ENCODE assay signal across 17 cellular contexts in genomic region chr1:33056426-33056825, GRCh38. TPM values are rescaled to one million over a fixed set of nuclear protein-coding genes. Genes with fewer than 3 reads are reported as not detected.
A peak's percentile ranks its signal among the peaks of the same experiment; 100 is the strongest.
DNase-seq lines count a peak whose midpoint lies in the region; ATAC-seq and TF ChIP-seq lines count a peak whose summit lies in the region.
"Had no signal": no experiment of that assay in that cellular context is flagged by ENCODE, and none has a peak within 500 bp of the region (broad histone marks: within the 10 kb centered on the region; RNA-seq: fewer than 3 reads in every experiment).

No MANE protein-coding gene starts in this region.

- H3K36me3 ChIP-seq in gastrocnemius medialis = no peaks in the 10 kb centered on the region
- H3K36me3 ChIP-seq: MG63, SJCRH30 had no signal

- intact Hi-C loops in gastrocnemius medialis (cut with DNase I; ENCODE audit: low total_unique reads) = no loop called here

- peaks cover 0 to 14% of the 10 kb centered on the region in 2 donors for H3K4me1 ChIP-seq in gastrocnemius medialis

- no peaks in the 10 kb centered on the region for H3K27me3 ChIP-seq in gastrocnemius medialis
- H3K27me3 ChIP-seq: SJCRH30 had no signal

- in situ Hi-C loops in G401 (cut with HindIII; ENCODE audit: low sequenced_read_pairs) = no loop called here
- in situ Hi-C loops in gastrocnemius medialis (cut with MboI; ENCODE audit: low sequenced_read_pairs in 4 of 4) = loop anchor here in 1 of 4 donors (10.0 kb wide), 1 partner anchor 122 kb away; no protein-coding TSS in a partner anchor
- in situ Hi-C loops in GM13976 (cut with MboI; ENCODE audit: low sequenced_read_pairs, unreplicated experiment) = no loop called here

- DNase-seq in G401 (ENCODE audit: low spot score) (peak; percentile 60), NCI-H1092 (lab: John Stamatoyannopoulos, UW) (peak; percentile 51), NCI-H345 treated with DMSO at 0.1 percent for 48 hours (lab: John Stamatoyannopoulos, UW; ENCODE audit: unreplicated experiment) (peak; percentile 53), gastrocnemius medialis (no peak), GM13976 (ENCODE audit: low spot score) (no peak), foreskin melanocyte (no peak), NCI-H2227 (lab: John Stamatoyannopoulos, UW; ENCODE audit: unreplicated experiment) (no peak)
- DNase-seq: ACHN, DMS79 treated with DMSO at 0.1 percent for 48 hours, Kasumi-1, MG63, NCI-H1048, NCI-H146, NCI-H2081 treated with DMSO at 0.1 percent for 48 hours, SJCRH30 had no signal

- ATAC-seq in gastrocnemius medialis = no peak

- no peak overlapping the region for H3K4me3 ChIP-seq in gastrocnemius medialis
- H3K4me3 ChIP-seq: MG63, PC-9, SJCRH30 had no signal

- H3K27ac ChIP-seq in gastrocnemius medialis = peak overlapping the region in 3 of 4 donors; percentile 83 to 85 (median 83)
- H3K27ac ChIP-seq: PC-9, SJCRH30 had no signal

- TF ChIP-seq POLR2A in gastrocnemius medialis (IDR thresholded peaks at IDR 0.05) = no peak

- TF ChIP-seq CTCF in gastrocnemius medialis (IDR thresholded peaks at IDR 0.05 in 4 of 5, conservative IDR thresholded peaks at IDR 0.05 in 1 of 5) (no peak), GM13976 (IDR thresholded peaks at IDR 0.05; ENCODE audit: borderline replicate concordance, control extremely low read depth, extremely low read depth, insufficient read depth, missing control alignments) (no peak)

- no peaks in the 10 kb centered on the region for H3K9me3 ChIP-seq in gastrocnemius medialis
- H3K9me3 ChIP-seq: SJCRH30 had no signal

RNA-seq across cellular contexts. Expression of gene AK2, which starts 19.7 kb away (rescaled TPM):
- 244 and 260 TPM in 2 replicates for total RNA-seq in G401 (2014; rRNA removed; shearing (Covaris generic))
- 100 to 1,000 TPM; 125 to 261 (median 152) TPM for total RNA-seq in gastrocnemius medialis

RNA-seq across cellular contexts. Expression of gene AZIN2, which starts 24.5 kb away (rescaled TPM):
- 13.1 and 13.6 TPM in 2 replicates for total RNA-seq in G401 (2014; rRNA removed; shearing (Covaris generic))
- total RNA-seq in gastrocnemius medialis = 1 to 10 TPM in 3 of 4 donors, under 1 TPM in 1; 0.52 to 3.1 (median 1.2) TPM
- total RNA-seq: HT-29 had no signal

Comparison
In these comparisons a context has a peak if more than half of its experiments do, and no peak if none do; other contexts are left out.
1. DNase-seq: peak in G401 (single experiment), NCI-H1092 (single experiment) and NCI-H345 treated with DMSO at 0.1 percent for 48 hours (single experiment); none in gastrocnemius medialis (0 of 2), GM13976 (single experiment), foreskin melanocyte (single experiment) and NCI-H2227 (single experiment).